In genomic region chr7:47636693-47637175, GRCh38 we compare ENCODE assay signal across 2 cellular contexts.
TF ChIP-seq lines count a peak whose summit lies in the region.

No MANE protein-coding gene starts in this region.

TF ChIP-seq in A549, 52 proteins besides CTCF, POLR2A, EP300 and RAD21 (continued from another document):
- TF ChIP-seq ATOH8 (CRISPR knock-in tag; IDR thresholded peaks at IDR 0.05; ENCODE audit: low read depth) = no peak

TF ChIP-seq in SK-N-SH, 30 proteins besides CTCF, POLR2A, EP300 and RAD21 (continued from another document):
- TF ChIP-seq USF2 (IDR thresholded peaks at IDR 0.05; ENCODE audit: borderline replicate concordance, low read depth, low read length) = no peak
- no peak for TF ChIP-seq POLR2AphosphoS5 (IDR thresholded peaks at IDR 0.05; ENCODE audit: low read depth, low read length)
- peak; percentile 54; the same call in 1 of the 2 replicates for TF ChIP-seq MXI1 (IDR thresholded peaks at IDR 0.05; ENCODE audit: low read depth, low read length)
- TF ChIP-seq MEF2A (IDR thresholded peaks at IDR 0.05; ENCODE audit: borderline replicate concordance, low read depth) = no peak
- 0 out of 2 replicates have a peak, but pooled peaks have one; percentile 64 for TF ChIP-seq RCOR1 (IDR thresholded peaks at IDR 0.05; ENCODE audit: low read length)
- TF ChIP-seq TCF12 (IDR thresholded peaks at IDR 0.05) = peak; percentile 77
- no peak for TF ChIP-seq FOSL2 (IDR thresholded peaks at IDR 0.05; ENCODE audit: borderline replicate concordance, low read depth)
TF ChIP-seq in SK-N-SH: peak in this region for 4.
